12 cellular contexts compared by ENCODE assay signal in genomic region chr4:40573593-40574311, GRCh38. TPM values are rescaled to one million over a fixed set of nuclear protein-coding genes. Genes with fewer than 3 reads are reported as not detected.
DNase-seq lines count a peak whose midpoint lies in the region; ATAC-seq, FAIRE-seq and TF ChIP-seq lines count a peak whose summit lies in the region.
"Had no signal": no experiment of that assay in that cellular context is flagged by ENCODE, and none has a peak within 500 bp of the region (broad histone marks: within the 10 kb centered on the region; RNA-seq: fewer than 3 reads in every experiment).

No MANE protein-coding gene starts in this region.

- intact Hi-C loops in naive thymus-derived CD4-positive, alpha-beta T cell (cut with micrococcal nuclease) = no loop called here

- no peaks in the 10 kb centered on the region for H3K27me3 ChIP-seq in MM.1S (replicated peaks; ENCODE audit: insufficient read depth, low read length)
- H3K27me3 ChIP-seq in naive thymus-derived CD4-positive, alpha-beta T cell (ENCODE audit: control insufficient read depth in 2 of 2, insufficient read depth in 2 of 2, low read length in 2 of 2) = no peaks in the 10 kb centered on the region

- H3K4me1 Mint-ChIP-seq in activated naive CD8-positive, alpha-beta T cell treated with anti-CD3 and anti-CD28 coated beads, Interleukin-2, amount 50 U/mL, for 24 hours = peaks cover 27% of the 10 kb centered on the region
- peaks cover 5 to 27% (median 19%) of the 10 kb centered on the region in 7 donors for H3K4me1 Mint-ChIP-seq in naive thymus-derived CD4-positive, alpha-beta T cell

- H3K9me3 Mint-ChIP-seq in activated naive CD8-positive, alpha-beta T cell treated with anti-CD3 and anti-CD28 coated beads, Interleukin-2, amount 50 U/mL, for 24 hours = no peaks in the 10 kb centered on the region
- H3K9me3 Mint-ChIP-seq in naive thymus-derived CD4-positive, alpha-beta T cell = peaks cover 0 to 1% (median 0%) of the 10 kb centered on the region in 11 donors

- ATAC-seq in activated naive CD8-positive, alpha-beta T cell treated with anti-CD3 and anti-CD28 coated beads, Interleukin-2, amount 50 U/mL, for 24 hours = no peak
- peak; percentile 32 for ATAC-seq in naive thymus-derived CD4-positive, alpha-beta T cell
- no peak for ATAC-seq in GM19397 (IDR thresholded peaks at IDR 0.05; ENCODE audit: unreplicated experiment)

- no peaks in the 10 kb centered on the region for H4K20me1 ChIP-seq in MM.1S (ENCODE audit: insufficient read depth, low read length)

- H3K4me3 ChIP-seq in MM.1S (ENCODE audit: low read length) (peak overlapping the region; percentile 30), coronary artery (no peak overlapping the region)
- no peak overlapping the region for H3K4me3 ChIP-seq in naive thymus-derived CD4-positive, alpha-beta T cell (ENCODE audit: low read length)

- peak; percentile 41 for DNase-seq in MM.1S
- DNase-seq in activated naive CD8-positive, alpha-beta T cell treated with anti-CD3 and anti-CD28 coated beads, Interleukin-2, amount 50 U/mL, for 24 hours = no peak
- no peak for DNase-seq in naive thymus-derived CD4-positive, alpha-beta T cell
- DNase-seq in iPS-NIHi7 (ENCODE audit: extremely low spot score) = no peak
- no peak for DNase-seq in coronary artery (ENCODE audit: low spot score)
- DNase-seq in NK-92 treated with Interleukin-12 subunit alpha and Interleukin-12 subunit beta, amount 100 ng/mL, for 24 hours (lab: John Stamatoyannopoulos, UW) = no peak
- DNase-seq: activated CD4-positive, alpha-beta T cell treated with anti-CD3 and anti-CD28 coated beads, Interleukin-2, amount 50 U/mL, for 4 hours; DMS 273 treated with DMSO at 0.1 percent for 48 hours; SHP77 had no signal

- H3K4me1 ChIP-seq in MM.1S (ENCODE audit: low read length) = peaks cover 52% of the 10 kb centered on the region
- H3K4me1 ChIP-seq in naive thymus-derived CD4-positive, alpha-beta T cell (ENCODE audit: control insufficient read depth in 2 of 2, insufficient read depth in 2 of 2, low read length in 2 of 2) = no peaks in the 10 kb centered on the region

- peak; percentile 55 for FAIRE-seq in G401.6 (lab: Jason Lieb, UNC)

- POLR2A ChIA-PET in naive thymus-derived CD4-positive, alpha-beta T cell (lab: Charles Lee) = no interaction called here

- H3K27ac Mint-ChIP-seq in activated naive CD8-positive, alpha-beta T cell treated with anti-CD3 and anti-CD28 coated beads, Interleukin-2, amount 50 U/mL, for 24 hours = peak overlapping the region; percentile 47
- peak overlapping the region in 2 of 9 donors; percentile 16 to 60 for H3K27ac Mint-ChIP-seq in naive thymus-derived CD4-positive, alpha-beta T cell

- peak overlapping the region; percentile 44; the same call in 1 of the 2 replicates for H3K9ac ChIP-seq in MM.1S (ENCODE audit: low read length)

- CTCF ChIA-PET in naive thymus-derived CD4-positive, alpha-beta T cell (lab: Charles Lee) = interaction anchor here (0.5 to 1.2 kb wide), 2 partner anchors 10 to 1761 kb away, joined by 3 read pairs; no protein-coding TSS in a partner anchor

- TF ChIP-seq CTCF in MM.1S (IDR thresholded peaks at IDR 0.05; ENCODE audit: low read length) = no peak
- TF ChIP-seq CTCF in coronary artery (IDR thresholded peaks at IDR 0.05) = no peak

- H3K9me3 ChIP-seq in MM.1S (replicated peaks; ENCODE audit: insufficient read depth, low read length) = no peaks in the 10 kb centered on the region
- H3K9me3 ChIP-seq in naive thymus-derived CD4-positive, alpha-beta T cell (ENCODE audit: control insufficient read depth in 2 of 3, low read length in 3 of 3) = no peaks in the 10 kb centered on the region

- H3K27me3 Mint-ChIP-seq in activated naive CD8-positive, alpha-beta T cell treated with anti-CD3 and anti-CD28 coated beads, Interleukin-2, amount 50 U/mL, for 24 hours = peaks cover 6% of the 10 kb centered on the region
- peaks cover 0 to 6% (median 4%) of the 10 kb centered on the region in 5 donors for H3K27me3 Mint-ChIP-seq in naive thymus-derived CD4-positive, alpha-beta T cell

- H3K27ac ChIP-seq in MM.1S (ENCODE audit: low read length) = peak overlapping the region; percentile 89
- no peak overlapping the region for H3K27ac ChIP-seq in naive thymus-derived CD4-positive, alpha-beta T cell (ENCODE audit: low read depth, low read length)
- no peak overlapping the region for H3K27ac ChIP-seq in coronary artery

- H3F3A ChIP-seq in MM.1S (ENCODE audit: insufficient read depth, low read length) = peaks cover 38% of the 10 kb centered on the region

- no peaks in the 10 kb centered on the region for H3K9me2 ChIP-seq in MM.1S (replicated peaks; ENCODE audit: insufficient read depth, low read length)

- H3K4me2 ChIP-seq in MM.1S (ENCODE audit: low read depth, low read length) = peak overlapping the region; percentile 88

- peak overlapping the region; percentile 4 for H3K4me3 Mint-ChIP-seq in activated naive CD8-positive, alpha-beta T cell treated with anti-CD3 and anti-CD28 coated beads, Interleukin-2, amount 50 U/mL, for 24 hours
- peak overlapping the region in 2 of 10 donors; percentile 13 to 18 for H3K4me3 Mint-ChIP-seq in naive thymus-derived CD4-positive, alpha-beta T cell
- H3K4me3 Mint-ChIP-seq: neural crest cell had no signal

- 0 out of 2 replicates have a peak overlapping the region, but pooled peaks have one; percentile 1 for H2AFZ ChIP-seq in MM.1S (ENCODE audit: low read length)

- no peaks in the 10 kb centered on the region for H3K36me3 ChIP-seq in MM.1S (replicated peaks; ENCODE audit: insufficient read depth, low read length)
- H3K36me3 ChIP-seq in naive thymus-derived CD4-positive, alpha-beta T cell (ENCODE audit: control insufficient read depth in 2 of 3, insufficient read depth in 3 of 3, low read length in 3 of 3) = no peaks in the 10 kb centered on the region

- no peaks in the 10 kb centered on the region for H3K36me3 Mint-ChIP-seq in activated naive CD8-positive, alpha-beta T cell treated with anti-CD3 and anti-CD28 coated beads, Interleukin-2, amount 50 U/mL, for 24 hours (ENCODE audit: low read depth)
- no peaks in the 10 kb centered on the region for H3K36me3 Mint-ChIP-seq in naive thymus-derived CD4-positive, alpha-beta T cell

- H3K79me2 ChIP-seq in MM.1S (ENCODE audit: low read length) = peaks cover 73% of the 10 kb centered on the region

RNA-seq across cellular contexts. Expression of gene RBM47, which starts 55.9 kb away (rescaled TPM):
- 10 to 100 TPM in 1 of 5 experiments, 1 to 10 TPM in 4; 1.8 to 47.2 (median 2.6) TPM for total RNA-seq in naive thymus-derived CD4-positive, alpha-beta T cell
- under 1 TPM; 0.17 to 0.91 TPM for polyA plus RNA-seq in naive thymus-derived CD4-positive, alpha-beta T cell
